ENCODE assay signal across 11 cellular contexts in genomic region chr6:104326173-104327001, GRCh38.
DNase-seq lines count a peak whose midpoint lies in the region; ATAC-seq and TF ChIP-seq lines count a peak whose summit lies in the region.
"Had no signal": no experiment of that assay in that cellular context is flagged by ENCODE, and none has a peak within 500 bp of the region (broad histone marks: within the 10 kb centered on the region; RNA-seq: fewer than 3 reads in every experiment).

No MANE protein-coding gene starts in this region.

- no peaks in the 10 kb centered on the region for H3K4me1 ChIP-seq in MM.1S (ENCODE audit: low read length)

- H3K9me2 ChIP-seq in MM.1S (replicated peaks; ENCODE audit: insufficient read depth, low read length) = no peaks in the 10 kb centered on the region

- TF ChIP-seq CTCF in GM13977 (IDR thresholded peaks at IDR 0.05; ENCODE audit: extremely low read depth, insufficient read depth, missing control alignments) (no peak), MM.1S (IDR thresholded peaks at IDR 0.05; ENCODE audit: low read length) (no peak)

- no peak overlapping the region for H2AFZ ChIP-seq in MM.1S (ENCODE audit: low read length)

- H3K36me3 ChIP-seq in MM.1S (replicated peaks; ENCODE audit: insufficient read depth, low read length) = no peaks in the 10 kb centered on the region

- DNase-seq in GM13977 (ENCODE audit: low spot score) (peak; percentile 13), RKO (ENCODE audit: low spot score) (peak; percentile 30), kidney tubule cell (ENCODE audit: low spot score) (peak; percentile 4), MM.1S (no peak)
- no peak for DNase-seq in activated naive CD4-positive, alpha-beta T cell treated with anti-CD3 and anti-CD28 coated beads, Interleukin-2, amount 50 U/mL, for 72 hours (ENCODE audit: low spot score in 2 of 2)
- no peak for DNase-seq in effector CD8-positive, alpha-beta T cell (lab: John Stamatoyannopoulos, UW)
- DNase-seq: effector memory CD8-positive, alpha-beta T cell; natural killer cell had no signal

- H3K27me3 ChIP-seq in MM.1S (replicated peaks; ENCODE audit: insufficient read depth, low read length) = no peaks in the 10 kb centered on the region

- no peak overlapping the region for H3K27ac Mint-ChIP-seq in activated naive CD4-positive, alpha-beta T cell treated with anti-CD3 and anti-CD28 coated beads, Interleukin-2, amount 50 U/mL, for 72 hours
- H3K27ac Mint-ChIP-seq: effector memory CD8-positive, alpha-beta T cell; natural killer cell had no signal

- H3K4me3 ChIP-seq in MM.1S (ENCODE audit: low read length) = no peak overlapping the region

- in situ Hi-C loops in GM13977 (cut with MboI; ENCODE audit: low pct_unique_long_range_greater_than_20kb, low sequenced_read_pairs, unreplicated experiment) = no loop called here

- H3K9me3 ChIP-seq in MM.1S (replicated peaks; ENCODE audit: insufficient read depth, low read length) = no peaks in the 10 kb centered on the region

- H3K27ac ChIP-seq in MM.1S (ENCODE audit: low read length) = no peak overlapping the region

- H3K9ac ChIP-seq in MM.1S (ENCODE audit: low read length) = no peak overlapping the region

- ATAC-seq in HG02870 (IDR thresholded peaks at IDR 0.05; ENCODE audit: unreplicated experiment) = peak; percentile 64
- ATAC-seq in activated naive CD4-positive, alpha-beta T cell treated with anti-CD3 and anti-CD28 coated beads, Interleukin-2, amount 50 U/mL, for 72 hours = no peak
- no peak for ATAC-seq in GM19397 (IDR thresholded peaks at IDR 0.05; ENCODE audit: unreplicated experiment)
- ATAC-seq: effector memory CD8-positive, alpha-beta T cell; natural killer cell had no signal

- H3K9me3 Mint-ChIP-seq in activated naive CD4-positive, alpha-beta T cell treated with anti-CD3 and anti-CD28 coated beads, Interleukin-2, amount 50 U/mL, for 72 hours = no peaks in the 10 kb centered on the region

- H3K36me3 Mint-ChIP-seq in activated naive CD4-positive, alpha-beta T cell treated with anti-CD3 and anti-CD28 coated beads, Interleukin-2, amount 50 U/mL, for 72 hours = no peaks in the 10 kb centered on the region
- H3K36me3 Mint-ChIP-seq: IgD-negative memory B cell, natural killer cell had no signal

- no peak overlapping the region for H3K4me2 ChIP-seq in MM.1S (ENCODE audit: low read depth, low read length)

- H4K20me1 ChIP-seq in MM.1S (ENCODE audit: insufficient read depth, low read length) = no peaks in the 10 kb centered on the region

- H3K79me2 ChIP-seq in MM.1S (ENCODE audit: low read length) = no peaks in the 10 kb centered on the region

- H3F3A ChIP-seq in MM.1S (ENCODE audit: insufficient read depth, low read length) = no peaks in the 10 kb centered on the region

Comparison
In these comparisons a context has a peak if more than half of its experiments do, and no peak if none do; other contexts are left out.
1. DNase-seq: peak in GM13977 (single experiment), RKO (single experiment) and kidney tubule cell (single experiment); none in activated naive CD4-positive, alpha-beta T cell treated with anti-CD3 and anti-CD28 coated beads, Interleukin-2, amount 50 U/mL, for 72 hours (0 of 2), MM.1S (single experiment) and effector CD8-positive, alpha-beta T cell (single experiment).